ENCODE assay signal across 18 cellular contexts in the genomic region with DNA sequence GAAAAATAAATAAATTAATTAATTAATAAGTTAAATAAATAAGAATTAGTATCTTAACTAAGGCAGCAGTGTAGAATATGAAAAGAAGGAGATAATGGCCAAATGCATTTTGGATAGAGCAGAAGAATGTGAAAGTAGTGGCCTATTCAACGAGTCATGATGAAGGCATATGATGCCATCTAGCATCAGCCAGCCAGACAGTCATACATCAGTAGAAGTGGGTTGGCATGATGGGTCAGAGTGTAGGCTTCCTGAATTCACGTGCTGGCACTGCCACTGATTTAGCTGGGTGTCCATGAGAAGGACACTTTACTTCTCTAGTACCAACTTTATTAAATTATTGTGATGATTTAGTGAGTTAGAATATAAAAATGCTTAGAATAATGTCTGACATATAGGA.
DNase-seq lines count a peak whose midpoint lies in the region; ATAC-seq and TF ChIP-seq lines count a peak whose summit lies in the region.
"Had no signal": no experiment of that assay in that cellular context is flagged by ENCODE, and none has a peak within 500 bp of the region (broad histone marks: within the 10 kb centered on the region; RNA-seq: fewer than 3 reads in every experiment).

No MANE protein-coding gene starts in this region.

- no peak overlapping the region for H3K4me3 Mint-ChIP-seq in Caco-2 (ENCODE audit: unreplicated experiment)
- H3K4me3 Mint-ChIP-seq: GM23338 had no signal

- H3K9me3 Mint-ChIP-seq in Caco-2 (ENCODE audit: unreplicated experiment), result peaks cover 7% of the 10 kb centered on the region

- H3K9ac ChIP-seq in subcutaneous abdominal adipose tissue (ENCODE audit: low read length in 5 of 5), result no peak overlapping the region

- H3K27ac Mint-ChIP-seq in Caco-2 (ENCODE audit: unreplicated experiment), result no peak overlapping the region
- H3K27ac Mint-ChIP-seq: GM23338 had no signal

- peak overlapping the region; percentile 47 for H3K27ac ChIP-seq in subcutaneous abdominal adipose tissue (ENCODE audit: low read depth, low read length)
- H3K27ac ChIP-seq: C4-2B had no signal

- DNase-seq in DMS53 (lab: John Stamatoyannopoulos, UW) (peak; percentile 15), DMS53 treated with DMSO at 0.1 percent for 48 hours (lab: John Stamatoyannopoulos, UW; ENCODE audit: unreplicated experiment) (no peak), dermis microvascular lymphatic vessel endothelial cell (ENCODE audit: low read depth in 2 of 2) (peak; percentile 7 to 70), GM13977 (ENCODE audit: low spot score) (no peak), dedifferentiated amniotic fluid mesenchymal stem cell (ENCODE audit: extremely low spot score) (no peak), Caco-2 (no peak)
- DNase-seq: 8988T, DMS153, KBM-7, NCI-H1048, NCI-H1436 treated with DMSO at 0.1 percent for 48 hours, NCI-H2081 treated with DMSO at 0.1 percent for 48 hours, NCI-H524, SIG-M5 had no signal

- H3K9me3 ChIP-seq in subcutaneous abdominal adipose tissue (ENCODE audit: control insufficient read depth in 5 of 5, low read length in 5 of 5), result no peaks in the 10 kb centered on the region
- H3K9me3 ChIP-seq in Caco-2, result no peaks in the 10 kb centered on the region

- H3K4me1 Mint-ChIP-seq in Caco-2 (ENCODE audit: low read depth, unreplicated experiment), result no peaks in the 10 kb centered on the region
- H3K4me1 Mint-ChIP-seq: GM23338 had no signal

- POLR2A ChIA-PET in Caco-2 (lab: Charles Lee), result no interaction called here

- no TSS peak for BruUV-seq in Caco-2 (replicated peaks; lab: Mats Ljungman, UMichigan)

- TF ChIP-seq CTCF in GM13977 (IDR thresholded peaks at IDR 0.05; ENCODE audit: extremely low read depth, insufficient read depth, missing control alignments) (no peak), Caco-2 (IDR thresholded peaks at IDR 0.05; ENCODE audit: insufficient read depth in 1 of 2, low read depth in 1 of 2, low read length in 1 of 2, severe bottlenecking in 1 of 2, unreplicated experiment in 1 of 2) (no peak)

- H3K4me3 ChIP-seq in subcutaneous abdominal adipose tissue (ENCODE audit: low read depth in 1 of 5, low read length in 5 of 5) (no peak overlapping the region), Caco-2 (ENCODE audit: low read depth, low read length) (no peak overlapping the region)
- H3K4me3 ChIP-seq: GM23338 had no signal

- no peaks in the 10 kb centered on the region for H3K27me3 ChIP-seq in subcutaneous abdominal adipose tissue (ENCODE audit: control insufficient read depth in 5 of 5, insufficient read depth in 4 of 5, low read length in 5 of 5)
- H3K27me3 ChIP-seq in Caco-2 (replicated peaks; ENCODE audit: control insufficient read depth, insufficient read depth, low read length), result no peaks in the 10 kb centered on the region

- H3K36me3 ChIP-seq in subcutaneous abdominal adipose tissue (ENCODE audit: control insufficient read depth in 5 of 5, insufficient read depth in 5 of 5, low read length in 5 of 5), result no peaks in the 10 kb centered on the region
- H3K36me3 ChIP-seq in Caco-2 (ENCODE audit: control insufficient read depth, insufficient read depth, low read length), result no peaks in the 10 kb centered on the region

- CTCF ChIA-PET in Caco-2 (lab: Charles Lee), result no interaction called here

- intact Hi-C loops in Caco-2 (cut with micrococcal nuclease; ENCODE audit: unreplicated experiment), result no loop called here

- H3K4me1 ChIP-seq in subcutaneous abdominal adipose tissue (ENCODE audit: control insufficient read depth in 5 of 5, insufficient read depth in 5 of 5, low read length in 5 of 5) (peaks cover 0 to 21% (median 11%) of the 10 kb centered on the region in 5 donors), Caco-2 (no peaks in the 10 kb centered on the region)

- H3K27me3 Mint-ChIP-seq in Caco-2 (ENCODE audit: insufficient read depth, unreplicated experiment), result no peaks in the 10 kb centered on the region

- 0 out of 3 replicates have a peak, but pooled peaks have one; percentile 19 for ATAC-seq in SK-N-SH treated with all-trans-retinoic acid at 6 μM for 48 hours
- ATAC-seq: GM23338 had no signal

- in situ Hi-C loops in GM13977 (cut with MboI; ENCODE audit: low pct_unique_long_range_greater_than_20kb, low sequenced_read_pairs, unreplicated experiment), result no loop called here

- no peaks in the 10 kb centered on the region for H3K36me3 Mint-ChIP-seq in Caco-2 (ENCODE audit: insufficient read depth, unreplicated experiment)

TF ChIP-seq in SK-N-SH treated with all-trans-retinoic acid at 6 μM for 48 hours, 23 proteins besides CTCF, POLR2A, EP300 and RAD21:
- TF ChIP-seq ZNF565 (CRISPR knock-in tag; conservative IDR thresholded peaks at IDR 0.05; ENCODE audit: low read depth), result no peak
- no peak for TF ChIP-seq ZC3H10 (CRISPR knock-in tag; IDR thresholded peaks at IDR 0.05)
- no peak for TF ChIP-seq CSDC2 (CRISPR knock-in tag; IDR thresholded peaks at IDR 0.05)
- TF ChIP-seq PPARA (CRISPR knock-in tag; IDR thresholded peaks at IDR 0.05; ENCODE audit: borderline replicate concordance), result no peak
- TF ChIP-seq BACH2 (CRISPR knock-in tag; IDR thresholded peaks at IDR 0.05; ENCODE audit: borderline replicate concordance), result no peak
- no peak for TF ChIP-seq ARNTL (CRISPR knock-in tag; IDR thresholded peaks at IDR 0.05; ENCODE audit: borderline replicate concordance, low read depth)
- TF ChIP-seq, protein P1, sequence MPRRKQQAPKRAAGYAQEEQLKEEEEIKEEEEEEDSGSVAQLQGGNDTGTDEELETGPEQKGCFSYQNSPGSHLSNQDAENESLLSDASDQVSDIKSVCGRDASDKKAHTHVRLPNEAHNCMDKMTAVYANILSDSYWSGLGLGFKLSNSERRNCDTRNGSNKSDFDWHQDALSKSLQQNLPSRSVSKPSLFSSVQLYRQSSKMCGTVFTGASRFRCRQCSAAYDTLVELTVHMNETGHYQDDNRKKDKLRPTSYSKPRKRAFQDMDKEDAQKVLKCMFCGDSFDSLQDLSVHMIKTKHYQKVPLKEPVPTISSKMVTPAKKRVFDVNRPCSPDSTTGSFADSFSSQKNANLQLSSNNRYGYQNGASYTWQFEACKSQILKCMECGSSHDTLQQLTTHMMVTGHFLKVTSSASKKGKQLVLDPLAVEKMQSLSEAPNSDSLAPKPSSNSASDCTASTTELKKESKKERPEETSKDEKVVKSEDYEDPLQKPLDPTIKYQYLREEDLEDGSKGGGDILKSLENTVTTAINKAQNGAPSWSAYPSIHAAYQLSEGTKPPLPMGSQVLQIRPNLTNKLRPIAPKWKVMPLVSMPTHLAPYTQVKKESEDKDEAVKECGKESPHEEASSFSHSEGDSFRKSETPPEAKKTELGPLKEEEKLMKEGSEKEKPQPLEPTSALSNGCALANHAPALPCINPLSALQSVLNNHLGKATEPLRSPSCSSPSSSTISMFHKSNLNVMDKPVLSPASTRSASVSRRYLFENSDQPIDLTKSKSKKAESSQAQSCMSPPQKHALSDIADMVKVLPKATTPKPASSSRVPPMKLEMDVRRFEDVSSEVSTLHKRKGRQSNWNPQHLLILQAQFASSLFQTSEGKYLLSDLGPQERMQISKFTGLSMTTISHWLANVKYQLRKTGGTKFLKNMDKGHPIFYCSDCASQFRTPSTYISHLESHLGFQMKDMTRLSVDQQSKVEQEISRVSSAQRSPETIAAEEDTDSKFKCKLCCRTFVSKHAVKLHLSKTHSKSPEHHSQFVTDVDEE (CRISPR knock-in tag; IDR thresholded peaks at IDR 0.05), result no peak
- TF ChIP-seq GLIS3 (CRISPR knock-in tag; IDR thresholded peaks at IDR 0.05), result no peak
- no peak for TF ChIP-seq SNAI2 (CRISPR knock-in tag; IDR thresholded peaks at IDR 0.05)
- no peak for TF ChIP-seq ZFP30 (CRISPR knock-in tag; IDR thresholded peaks at IDR 0.05)
- TF ChIP-seq OSR1 (CRISPR knock-in tag; IDR thresholded peaks at IDR 0.05), result no peak
- TF ChIP-seq, protein P2, sequence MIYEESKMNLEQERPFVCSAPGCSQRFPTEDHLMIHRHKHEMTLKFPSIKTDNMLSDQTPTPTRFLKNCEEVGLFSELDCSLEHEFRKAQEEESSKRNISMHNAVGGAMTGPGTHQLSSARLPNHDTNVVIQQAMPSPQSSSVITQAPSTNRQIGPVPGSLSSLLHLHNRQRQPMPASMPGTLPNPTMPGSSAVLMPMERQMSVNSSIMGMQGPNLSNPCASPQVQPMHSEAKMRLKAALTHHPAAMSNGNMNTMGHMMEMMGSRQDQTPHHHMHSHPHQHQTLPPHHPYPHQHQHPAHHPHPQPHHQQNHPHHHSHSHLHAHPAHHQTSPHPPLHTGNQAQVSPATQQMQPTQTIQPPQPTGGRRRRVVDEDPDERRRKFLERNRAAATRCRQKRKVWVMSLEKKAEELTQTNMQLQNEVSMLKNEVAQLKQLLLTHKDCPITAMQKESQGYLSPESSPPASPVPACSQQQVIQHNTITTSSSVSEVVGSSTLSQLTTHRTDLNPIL (CRISPR knock-in tag; IDR thresholded peaks at IDR 0.05; ENCODE audit: low read depth), result no peak
- TF ChIP-seq TCF4 (CRISPR knock-in tag; IDR thresholded peaks at IDR 0.05; ENCODE audit: borderline replicate concordance), result no peak

Comparison
In these comparisons a context has a peak if more than half of its experiments do, and no peak if none do; other contexts are left out.
1. DNase-seq: peak in DMS53 (single experiment) and dermis microvascular lymphatic vessel endothelial cell (2 of 2); none in DMS53 treated with DMSO at 0.1 percent for 48 hours (single experiment), GM13977 (single experiment), dedifferentiated amniotic fluid mesenchymal stem cell (single experiment) and Caco-2 (0 of 2).